1 cellular context compared by ENCODE assay signal in the genomic region with DNA sequence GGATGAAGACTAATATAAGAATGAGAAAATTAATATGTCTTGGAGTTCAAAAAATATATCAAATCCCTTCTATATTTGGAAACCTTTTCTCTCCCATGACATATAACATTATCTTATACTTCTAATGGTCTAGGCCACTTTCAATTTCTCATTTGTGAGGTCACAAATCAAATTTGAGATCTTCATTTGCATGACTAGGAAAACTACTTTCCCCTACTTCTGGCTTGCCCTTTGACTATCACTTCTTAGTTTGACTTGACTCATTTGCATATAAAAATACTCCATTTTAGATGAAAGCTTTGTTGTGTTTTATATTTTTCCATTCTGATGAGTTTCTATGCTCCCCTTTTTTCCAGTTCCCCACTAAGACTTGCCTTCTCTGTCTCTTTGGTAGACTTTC.
TF ChIP-seq lines count a peak whose summit lies in the region.

No MANE protein-coding gene starts in this region.

TF ChIP-seq in GM23338, 12 proteins besides CTCF, POLR2A, EP300 and RAD21 (continued from another document):
- TF ChIP-seq, protein P1, sequence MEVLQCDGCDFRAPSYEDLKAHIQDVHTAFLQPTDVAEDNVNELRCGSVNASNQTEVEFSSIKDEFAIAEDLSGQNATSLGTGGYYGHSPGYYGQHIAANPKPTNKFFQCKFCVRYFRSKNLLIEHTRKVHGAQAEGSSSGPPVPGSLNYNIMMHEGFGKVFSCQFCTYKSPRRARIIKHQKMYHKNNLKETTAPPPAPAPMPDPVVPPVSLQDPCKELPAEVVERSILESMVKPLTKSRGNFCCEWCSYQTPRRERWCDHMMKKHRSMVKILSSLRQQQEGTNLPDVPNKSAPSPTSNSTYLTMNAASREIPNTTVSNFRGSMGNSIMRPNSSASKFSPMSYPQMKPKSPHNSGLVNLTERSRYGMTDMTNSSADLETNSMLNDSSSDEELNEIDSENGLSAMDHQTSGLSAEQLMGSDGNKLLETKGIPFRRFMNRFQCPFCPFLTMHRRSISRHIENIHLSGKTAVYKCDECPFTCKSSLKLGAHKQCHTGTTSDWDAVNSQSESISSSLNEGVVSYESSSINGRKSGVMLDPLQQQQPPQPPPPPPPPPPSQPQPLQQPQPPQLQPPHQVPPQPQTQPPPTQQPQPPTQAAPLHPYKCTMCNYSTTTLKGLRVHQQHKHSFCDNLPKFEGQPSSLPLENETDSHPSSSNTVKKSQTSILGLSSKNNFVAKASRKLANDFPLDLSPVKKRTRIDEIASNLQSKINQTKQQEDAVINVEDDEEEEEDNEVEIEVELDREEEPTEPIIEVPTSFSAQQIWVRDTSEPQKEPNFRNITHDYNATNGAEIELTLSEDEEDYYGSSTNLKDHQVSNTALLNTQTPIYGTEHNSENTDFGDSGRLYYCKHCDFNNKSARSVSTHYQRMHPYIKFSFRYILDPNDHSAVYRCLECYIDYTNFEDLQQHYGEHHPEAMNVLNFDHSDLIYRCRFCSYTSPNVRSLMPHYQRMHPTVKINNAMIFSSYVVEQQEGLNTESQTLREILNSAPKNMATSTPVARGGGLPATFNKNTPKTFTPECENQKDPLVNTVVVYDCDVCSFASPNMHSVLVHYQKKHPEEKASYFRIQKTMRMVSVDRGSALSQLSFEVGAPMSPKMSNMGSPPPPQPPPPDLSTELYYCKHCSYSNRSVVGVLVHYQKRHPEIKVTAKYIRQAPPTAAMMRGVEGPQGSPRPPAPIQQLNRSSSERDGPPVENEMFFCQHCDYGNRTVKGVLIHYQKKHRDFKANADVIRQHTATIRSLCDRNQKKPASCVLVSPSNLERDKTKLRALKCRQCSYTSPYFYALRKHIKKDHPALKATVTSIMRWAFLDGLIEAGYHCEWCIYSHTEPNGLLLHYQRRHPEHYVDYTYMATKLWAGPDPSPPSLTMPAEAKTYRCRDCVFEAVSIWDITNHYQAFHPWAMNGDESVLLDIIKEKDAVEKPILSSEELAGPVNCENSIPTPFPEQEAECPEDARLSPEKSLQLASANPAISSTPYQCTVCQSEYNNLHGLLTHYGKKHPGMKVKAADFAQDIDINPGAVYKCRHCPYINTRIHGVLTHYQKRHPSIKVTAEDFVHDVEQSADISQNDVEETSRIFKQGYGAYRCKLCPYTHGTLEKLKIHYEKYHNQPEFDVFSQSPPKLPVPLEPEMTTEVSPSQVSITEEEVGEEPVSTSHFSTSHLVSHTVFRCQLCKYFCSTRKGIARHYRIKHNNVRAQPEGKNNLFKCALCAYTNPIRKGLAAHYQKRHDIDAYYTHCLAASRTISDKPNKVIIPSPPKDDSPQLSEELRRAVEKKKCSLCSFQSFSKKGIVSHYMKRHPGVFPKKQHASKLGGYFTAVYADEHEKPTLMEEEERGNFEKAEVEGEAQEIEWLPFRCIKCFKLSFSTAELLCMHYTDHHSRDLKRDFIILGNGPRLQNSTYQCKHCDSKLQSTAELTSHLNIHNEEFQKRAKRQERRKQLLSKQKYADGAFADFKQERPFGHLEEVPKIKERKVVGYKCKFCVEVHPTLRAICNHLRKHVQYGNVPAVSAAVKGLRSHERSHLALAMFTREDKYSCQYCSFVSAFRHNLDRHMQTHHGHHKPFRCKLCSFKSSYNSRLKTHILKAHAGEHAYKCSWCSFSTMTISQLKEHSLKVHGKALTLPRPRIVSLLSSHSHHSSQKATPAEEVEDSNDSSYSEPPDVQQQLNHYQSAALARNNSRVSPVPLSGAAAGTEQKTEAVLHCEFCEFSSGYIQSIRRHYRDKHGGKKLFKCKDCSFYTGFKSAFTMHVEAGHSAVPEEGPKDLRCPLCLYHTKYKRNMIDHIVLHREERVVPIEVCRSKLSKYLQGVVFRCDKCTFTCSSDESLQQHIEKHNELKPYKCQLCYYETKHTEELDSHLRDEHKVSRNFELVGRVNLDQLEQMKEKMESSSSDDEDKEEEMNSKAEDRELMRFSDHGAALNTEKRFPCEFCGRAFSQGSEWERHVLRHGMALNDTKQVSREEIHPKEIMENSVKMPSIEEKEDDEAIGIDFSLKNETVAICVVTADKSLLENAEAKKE (CRISPR knock-in tag; IDR thresholded peaks at IDR 0.05): no peak
- TF ChIP-seq POLR2AphosphoS5 (IDR thresholded peaks at IDR 0.05; ENCODE audit: low read depth) (no peak), JUNB (IDR thresholded peaks at IDR 0.05; ENCODE audit: unreplicated experiment) (no peak), NANOG (IDR thresholded peaks at IDR 0.05; ENCODE audit: borderline replicate concordance) (no peak), CREB1 (CRISPR knock-in tag; IDR thresholded peaks at IDR 0.05; ENCODE audit: low read depth) (no peak), STAT1 (IDR thresholded peaks at IDR 0.05; ENCODE audit: unreplicated experiment) (no peak), EZH2phosphoT487 (IDR thresholded peaks at IDR 0.05; ENCODE audit: unreplicated experiment) (no peak), ZNF114 (CRISPR knock-in tag; IDR thresholded peaks at IDR 0.05) (no peak), EZH2 (IDR thresholded peaks at IDR 0.05; ENCODE audit: low read depth, unreplicated experiment) (no peak), ZNF331 (CRISPR knock-in tag; IDR thresholded peaks at IDR 0.05; ENCODE audit: low read depth) (no peak)
- TF ChIP-seq, protein P2, sequence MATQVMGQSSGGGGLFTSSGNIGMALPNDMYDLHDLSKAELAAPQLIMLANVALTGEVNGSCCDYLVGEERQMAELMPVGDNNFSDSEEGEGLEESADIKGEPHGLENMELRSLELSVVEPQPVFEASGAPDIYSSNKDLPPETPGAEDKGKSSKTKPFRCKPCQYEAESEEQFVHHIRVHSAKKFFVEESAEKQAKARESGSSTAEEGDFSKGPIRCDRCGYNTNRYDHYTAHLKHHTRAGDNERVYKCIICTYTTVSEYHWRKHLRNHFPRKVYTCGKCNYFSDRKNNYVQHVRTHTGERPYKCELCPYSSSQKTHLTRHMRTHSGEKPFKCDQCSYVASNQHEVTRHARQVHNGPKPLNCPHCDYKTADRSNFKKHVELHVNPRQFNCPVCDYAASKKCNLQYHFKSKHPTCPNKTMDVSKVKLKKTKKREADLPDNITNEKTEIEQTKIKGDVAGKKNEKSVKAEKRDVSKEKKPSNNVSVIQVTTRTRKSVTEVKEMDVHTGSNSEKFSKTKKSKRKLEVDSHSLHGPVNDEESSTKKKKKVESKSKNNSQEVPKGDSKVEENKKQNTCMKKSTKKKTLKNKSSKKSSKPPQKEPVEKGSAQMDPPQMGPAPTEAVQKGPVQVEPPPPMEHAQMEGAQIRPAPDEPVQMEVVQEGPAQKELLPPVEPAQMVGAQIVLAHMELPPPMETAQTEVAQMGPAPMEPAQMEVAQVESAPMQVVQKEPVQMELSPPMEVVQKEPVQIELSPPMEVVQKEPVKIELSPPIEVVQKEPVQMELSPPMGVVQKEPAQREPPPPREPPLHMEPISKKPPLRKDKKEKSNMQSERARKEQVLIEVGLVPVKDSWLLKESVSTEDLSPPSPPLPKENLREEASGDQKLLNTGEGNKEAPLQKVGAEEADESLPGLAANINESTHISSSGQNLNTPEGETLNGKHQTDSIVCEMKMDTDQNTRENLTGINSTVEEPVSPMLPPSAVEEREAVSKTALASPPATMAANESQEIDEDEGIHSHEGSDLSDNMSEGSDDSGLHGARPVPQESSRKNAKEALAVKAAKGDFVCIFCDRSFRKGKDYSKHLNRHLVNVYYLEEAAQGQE (IDR thresholded peaks at IDR 0.05; ENCODE audit: unreplicated experiment): no peak
TF ChIP-seq in GM23338: peak in this region for 0.
